1 cellular context compared by ENCODE assay signal in genomic region chr11:74018331-74019005, GRCh38.
A peak's percentile ranks its signal among the peaks of the same experiment; 100 is the strongest.
TF ChIP-seq lines count a peak whose summit lies in the region.

No MANE protein-coding gene starts in this region.

TF ChIP-seq in HepG2, 621 proteins besides CTCF, POLR2A, EP300 and RAD21 (continued from another document and continues in another):
- TF ChIP-seq CREBL2 (CRISPR knock-in tag; IDR thresholded peaks at IDR 0.05; ENCODE audit: borderline replicate concordance) (no peak), AFF4 (CRISPR knock-in tag; IDR thresholded peaks at IDR 0.05) (no peak), RFX1 (IDR thresholded peaks at IDR 0.05) (no peak), GZF1 (CRISPR knock-in tag; IDR thresholded peaks at IDR 0.05) (no peak), CHCHD3 (CRISPR knock-in tag; IDR thresholded peaks at IDR 0.05) (no peak), ZNF329 (CRISPR knock-in tag; IDR thresholded peaks at IDR 0.05; ENCODE audit: low read depth) (no peak), CCDC6 (CRISPR knock-in tag; IDR thresholded peaks at IDR 0.05) (no peak), ERF (CRISPR knock-in tag; IDR thresholded peaks at IDR 0.05) (0 out of 2 replicates have a peak, but pooled peaks have one; percentile 48), ARHGAP35 (CRISPR knock-in tag; IDR thresholded peaks at IDR 0.05; ENCODE audit: borderline replicate concordance) (no peak), DBP (CRISPR knock-in tag; IDR thresholded peaks at IDR 0.05; ENCODE audit: not compliant biosample characterization) (no peak), ZBED4 (CRISPR knock-in tag; IDR thresholded peaks at IDR 0.05; ENCODE audit: borderline replicate concordance) (0 out of 2 replicates have a peak, but pooled peaks have one; percentile 72), FOXK1 (CRISPR knock-in tag; IDR thresholded peaks at IDR 0.05; ENCODE audit: borderline replicate concordance, low read depth) (peak; percentile 94), THAP11 (CRISPR knock-in tag; IDR thresholded peaks at IDR 0.05) (peak; percentile 11), KLF15 (CRISPR knock-in tag; IDR thresholded peaks at IDR 0.05; ENCODE audit: borderline replicate concordance) (no peak), NFRKB (IDR thresholded peaks at IDR 0.05) (no peak), ZNF552 (CRISPR knock-in tag; IDR thresholded peaks at IDR 0.05; ENCODE audit: borderline replicate concordance) (no peak), TOE1 (CRISPR knock-in tag; IDR thresholded peaks at IDR 0.05) (no peak), HBP1 (CRISPR knock-in tag; IDR thresholded peaks at IDR 0.05; ENCODE audit: low read depth) (no peak), ZBTB43 (CRISPR knock-in tag; conservative IDR thresholded peaks at IDR 0.05) (peak; percentile 55; the same call in 1 of the 2 replicates), ZNF382 (CRISPR knock-in tag; IDR thresholded peaks at IDR 0.05; ENCODE audit: borderline replicate concordance) (no peak), DMAP1 (CRISPR knock-in tag; IDR thresholded peaks at IDR 0.05) (0 out of 2 replicates have a peak, but pooled peaks have one; percentile 17), ZFP1 (CRISPR knock-in tag; IDR thresholded peaks at IDR 0.05) (no peak), ZNF280B (CRISPR knock-in tag; IDR thresholded peaks at IDR 0.05; ENCODE audit: borderline replicate concordance) (no peak), ZFP36L2 (CRISPR knock-in tag; IDR thresholded peaks at IDR 0.05) (no peak), FUBP1 (CRISPR knock-in tag; IDR thresholded peaks at IDR 0.05; ENCODE audit: borderline replicate concordance) (no peak), ZNF609 (CRISPR knock-in tag; IDR thresholded peaks at IDR 0.05; ENCODE audit: borderline replicate concordance) (no peak)
- TF ChIP-seq, protein P1, sequence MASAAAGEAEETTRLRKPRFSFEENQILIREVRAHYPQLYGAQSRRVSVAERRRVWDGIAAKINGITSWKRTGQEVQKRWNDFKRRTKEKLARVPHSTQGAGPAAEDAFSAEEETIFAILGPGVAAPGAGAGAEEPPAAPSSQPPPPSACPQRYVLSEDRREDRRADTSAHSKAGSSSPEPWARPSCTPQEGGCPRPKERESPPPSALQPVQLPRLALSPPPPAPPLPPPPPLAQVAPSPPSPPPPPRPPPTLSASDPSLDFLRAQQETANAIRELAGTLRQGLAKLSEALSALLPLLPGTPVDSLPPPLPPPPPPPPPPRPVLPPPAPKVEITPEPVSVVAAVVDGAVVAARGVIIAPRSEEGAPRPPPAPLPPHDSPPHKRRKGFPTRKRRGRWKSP (CRISPR knock-in tag; IDR thresholded peaks at IDR 0.05), result no peak
- TF ChIP-seq, protein P2, sequence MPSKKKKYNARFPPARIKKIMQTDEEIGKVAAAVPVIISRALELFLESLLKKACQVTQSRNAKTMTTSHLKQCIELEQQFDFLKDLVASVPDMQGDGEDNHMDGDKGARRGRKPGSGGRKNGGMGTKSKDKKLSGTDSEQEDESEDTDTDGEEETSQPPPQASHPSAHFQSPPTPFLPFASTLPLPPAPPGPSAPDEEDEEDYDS (CRISPR knock-in tag; IDR thresholded peaks at IDR 0.05), result peak; percentile 21; the same call in 1 of the 2 replicates
- TF ChIP-seq, protein P3, sequence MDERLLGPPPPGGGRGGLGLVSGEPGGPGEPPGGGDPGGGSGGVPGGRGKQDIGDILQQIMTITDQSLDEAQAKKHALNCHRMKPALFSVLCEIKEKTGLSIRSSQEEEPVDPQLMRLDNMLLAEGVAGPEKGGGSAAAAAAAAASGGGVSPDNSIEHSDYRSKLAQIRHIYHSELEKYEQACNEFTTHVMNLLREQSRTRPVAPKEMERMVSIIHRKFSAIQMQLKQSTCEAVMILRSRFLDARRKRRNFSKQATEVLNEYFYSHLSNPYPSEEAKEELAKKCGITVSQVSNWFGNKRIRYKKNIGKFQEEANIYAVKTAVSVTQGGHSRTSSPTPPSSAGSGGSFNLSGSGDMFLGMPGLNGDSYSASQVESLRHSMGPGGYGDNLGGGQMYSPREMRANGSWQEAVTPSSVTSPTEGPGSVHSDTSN (CRISPR knock-in tag; IDR thresholded peaks at IDR 0.05), result no peak
